ENCODE assay signal across 10 cellular contexts in the genomic region with DNA sequence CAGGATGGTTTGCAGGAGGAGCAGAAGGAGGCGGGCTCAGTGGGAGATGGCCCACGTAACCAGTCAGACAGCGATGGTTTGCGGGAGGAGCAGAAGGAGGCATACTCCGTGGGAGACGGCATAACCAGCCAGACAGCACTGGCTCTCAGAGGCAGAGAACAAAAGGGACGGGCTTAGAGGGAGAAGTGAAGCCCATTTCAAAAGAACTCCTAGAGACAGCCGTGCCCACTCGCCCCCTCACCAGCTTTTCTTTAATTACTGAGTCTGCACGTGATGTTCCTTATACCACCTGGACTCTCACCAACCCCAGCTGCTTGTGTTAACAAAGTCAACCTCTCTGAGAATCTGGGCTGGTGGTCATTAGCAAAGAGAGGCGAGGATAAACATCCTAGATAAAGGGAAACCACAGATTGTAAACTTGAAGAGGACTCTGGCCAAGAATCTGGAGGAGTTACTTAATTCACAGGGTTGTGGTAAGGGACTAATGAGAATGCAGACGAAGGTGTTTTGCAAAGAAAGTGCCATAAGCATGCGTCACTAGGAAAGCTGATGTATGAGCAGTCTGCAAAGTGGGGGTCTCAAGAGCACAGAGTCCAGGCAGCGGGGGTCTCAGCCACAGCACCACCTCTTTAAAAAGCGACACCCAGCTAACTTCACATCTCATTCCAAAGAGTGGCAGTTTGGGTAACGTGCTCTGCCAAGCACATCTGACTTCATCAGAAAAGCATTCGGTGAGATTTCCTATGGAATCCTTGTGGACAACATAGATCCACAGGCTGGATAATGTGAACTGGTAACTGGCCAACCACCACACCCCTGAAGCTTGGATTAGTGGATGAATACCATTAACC. TPM values are rescaled to one million over a fixed set of nuclear protein-coding genes. Genes with fewer than 3 reads are reported as not detected.
A peak's percentile ranks its signal among the peaks of the same experiment; 100 is the strongest.
DNase-seq lines count a peak whose midpoint lies in the region; ATAC-seq, FAIRE-seq and TF ChIP-seq lines count a peak whose summit lies in the region.
"Had no signal": no experiment of that assay in that cellular context is flagged by ENCODE, and none has a peak within 500 bp of the region (broad histone marks: within the 10 kb centered on the region; RNA-seq: fewer than 3 reads in every experiment).

No MANE protein-coding gene starts in this region.

- H3K27me3 ChIP-seq in ACC112 (ENCODE audit: insufficient read depth, low read length) (no peaks in the 10 kb centered on the region), lung (ENCODE audit: control insufficient read depth, insufficient read depth) (no peaks in the 10 kb centered on the region)
- H3K27me3 ChIP-seq: adrenal gland had no signal

- H3K4me1 ChIP-seq in ACC112 (ENCODE audit: control insufficient read depth, insufficient read depth, low read length, unreplicated experiment) (peaks cover 21% of the 10 kb centered on the region), lung (ENCODE audit: control insufficient read depth in 2 of 2, insufficient read depth in 2 of 2, low read length in 2 of 2) (peaks cover under 1 to 19% of the 10 kb centered on the region in 2 donors)

- peaks cover 0 to 18% (median 10%) of the 10 kb centered on the region in 5 experiments for H3K9me3 Mint-ChIP-seq in brain
- no peaks in the 10 kb centered on the region for H3K9me3 Mint-ChIP-seq in activated CD8-positive, alpha-beta memory T cell treated with anti-CD3 and anti-CD28 coated beads, Interleukin-2, amount 10 ng/mL, durations not matched to agents 7 days and 5 days (ENCODE audit: low read depth)

- peaks cover 59% of the 10 kb centered on the region for H3K4me1 Mint-ChIP-seq in brain
- no peaks in the 10 kb centered on the region for H3K4me1 Mint-ChIP-seq in activated CD8-positive, alpha-beta memory T cell treated with anti-CD3 and anti-CD28 coated beads, Interleukin-2, amount 10 ng/mL, durations not matched to agents 7 days and 5 days

- ATAC-seq in lung (ENCODE audit: insufficient read depth, low FRiP score) (peak; percentile 53), GM18520 (IDR thresholded peaks at IDR 0.05; ENCODE audit: unreplicated experiment) (no peak)
- ATAC-seq in activated CD8-positive, alpha-beta memory T cell treated with anti-CD3 and anti-CD28 coated beads, Interleukin-2, amount 10 ng/mL, durations not matched to agents 7 days and 5 days, result no peak

- TF ChIP-seq CTCF in brain (conservative IDR thresholded peaks at IDR 0.05) (no peak), lung (IDR thresholded peaks at IDR 0.05; ENCODE audit: control extremely low read depth, extremely low read depth) (no peak)

- peak; percentile 94 for FAIRE-seq in HTR-8/SVneo (lab: Jason Lieb, UNC)

- H3K36me3 Mint-ChIP-seq in brain, result peaks cover 55% of the 10 kb centered on the region
- H3K36me3 Mint-ChIP-seq in activated CD8-positive, alpha-beta memory T cell treated with anti-CD3 and anti-CD28 coated beads, Interleukin-2, amount 10 ng/mL, durations not matched to agents 7 days and 5 days, result no peaks in the 10 kb centered on the region

- peak overlapping the region; percentile 39 to 75 (median 54) for H3K4me3 Mint-ChIP-seq in brain
- no peak overlapping the region for H3K4me3 Mint-ChIP-seq in activated CD8-positive, alpha-beta memory T cell treated with anti-CD3 and anti-CD28 coated beads, Interleukin-2, amount 10 ng/mL, durations not matched to agents 7 days and 5 days

- no peaks in the 10 kb centered on the region for H3K27me3 Mint-ChIP-seq in brain
- peaks cover 13% of the 10 kb centered on the region for H3K27me3 Mint-ChIP-seq in activated CD8-positive, alpha-beta memory T cell treated with anti-CD3 and anti-CD28 coated beads, Interleukin-2, amount 10 ng/mL, durations not matched to agents 7 days and 5 days

- CTCF ChIA-PET in activated CD8-positive, alpha-beta memory T cell treated with anti-CD3 and anti-CD28 coated beads, Interleukin-2, amount 10 ng/mL, durations not matched to agents 7 days and 5 days (lab: Charles Lee), result no interaction called here

- peak overlapping the region; percentile 80 to 96 (median 92) for H3K27ac Mint-ChIP-seq in brain
- no peak overlapping the region for H3K27ac Mint-ChIP-seq in activated CD8-positive, alpha-beta memory T cell treated with anti-CD3 and anti-CD28 coated beads, Interleukin-2, amount 10 ng/mL, durations not matched to agents 7 days and 5 days

- H3K36me3 ChIP-seq in ACC112 (ENCODE audit: insufficient read depth, low read length), result no peaks in the 10 kb centered on the region
- H3K36me3 ChIP-seq in lung (ENCODE audit: control insufficient read depth in 2 of 2, insufficient read depth in 2 of 2, low read length in 2 of 2), result no peaks in the 10 kb centered on the region
- H3K36me3 ChIP-seq: adrenal gland had no signal

- H3K79me2 ChIP-seq in ACC112 (ENCODE audit: control insufficient read depth, insufficient read depth, low read length, unreplicated experiment), result no peaks in the 10 kb centered on the region

- peak overlapping the region; percentile 83 for H3K27ac ChIP-seq in ACC112 (ENCODE audit: low read depth, low read length)
- H3K27ac ChIP-seq in lung (ENCODE audit: low read depth in 1 of 2, low read length in 1 of 2), result peak overlapping the region in 1 of 2 donors; percentile 87
- H3K27ac ChIP-seq: adrenal gland had no signal

- H3K4me3 ChIP-seq in ACC112 (ENCODE audit: low read depth, low read length) (peak overlapping the region; percentile 60), lung (no peak overlapping the region)
- H3K4me3 ChIP-seq: adrenal gland had no signal

- no peaks in the 10 kb centered on the region for H3K9me3 ChIP-seq in lung (ENCODE audit: control insufficient read depth in 2 of 2, insufficient read depth in 1 of 2, low read length in 1 of 2)
- H3K9me3 ChIP-seq: adrenal gland had no signal

- 38 to 57% methylated on average over 17 of the region's 17 CpGs for WGBS in lung, 2 donors

- peak overlapping the region; percentile 22 for H2AFZ ChIP-seq in ACC112 (ENCODE audit: low read length, unreplicated experiment)

- DNase-seq in HTR-8/SVneo (ENCODE audit: insufficient read length, low spot score) (peak; percentile 92), lung (ENCODE audit: low spot score) (peak; percentile 53), SHP77 (lab: John Stamatoyannopoulos, UW) (no peak), SIG-M5 treated with dmso at 0.1 percent for 504 hours (lab: John Stamatoyannopoulos, UW; ENCODE audit: unreplicated experiment) (no peak)
- no peak for DNase-seq in activated CD8-positive, alpha-beta memory T cell treated with anti-CD3 and anti-CD28 coated beads, Interleukin-2, amount 10 ng/mL, durations not matched to agents 7 days and 5 days
- DNase-seq: adrenal gland, occipital lobe had no signal

RNA-seq across cellular contexts. Expression of a gene that starts 51.7 kb away (rescaled TPM):
- polyA plus RNA-seq in brain (ENCODE audit: insufficient read depth, low read depth, low replicate concordance) (127 TPM), lung (10 to 100 TPM; 17.6 to 30.5 TPM)
- 10 to 100 TPM; 49.3 to 57.7 TPM for total RNA-seq in lung
- total RNA-seq in activated CD8-positive, alpha-beta memory T cell treated with anti-CD3 and anti-CD28 coated beads, Interleukin-2, amount 10 ng/mL, durations not matched to agents 7 days and 5 days, result under 1 TPM; 0.14 to 0.70 TPM

Comparison
In these comparisons a context has a peak if more than half of its experiments do, and no peak if none do; other contexts are left out.
1. DNase-seq: peak in HTR-8/SVneo (single experiment) and lung (single experiment); none in SHP77 (0 of 2), SIG-M5 treated with dmso at 0.1 percent for 504 hours (single experiment) and activated CD8-positive, alpha-beta memory T cell treated with anti-CD3 and anti-CD28 coated beads, Interleukin-2, amount 10 ng/mL, durations not matched to agents 7 days and 5 days (single experiment).
2. RNA of a gene that starts 51.7 kb away (total RNA-seq): 49.3 to 57.7 TPM in lung; 0.14 to 0.70 TPM in activated CD8-positive, alpha-beta memory T cell treated with anti-CD3 and anti-CD28 coated beads, Interleukin-2, amount 10 ng/mL, durations not matched to agents 7 days and 5 days; every median in the first group is over 10 times any median in the second.